17 cellular contexts compared by ENCODE assay signal in the genomic region with DNA sequence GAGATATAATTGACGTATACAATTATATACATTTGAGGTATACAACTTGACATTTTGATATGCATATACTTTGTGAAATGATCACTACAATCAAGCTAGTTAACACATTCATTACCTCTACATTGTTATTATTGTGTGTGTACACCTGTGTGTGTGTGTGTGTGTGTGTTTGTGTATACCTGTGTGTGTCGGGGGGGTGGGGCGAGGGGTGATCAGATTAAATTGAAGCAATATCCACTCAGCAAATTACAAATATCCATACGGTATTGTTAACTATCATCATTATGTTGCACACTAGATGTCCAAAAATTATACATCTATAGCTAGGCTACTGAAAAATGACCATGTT. TPM values are rescaled to one million over a fixed set of nuclear protein-coding genes. Genes with fewer than 3 reads are reported as not detected.
DNase-seq lines count a peak whose midpoint lies in the region; ATAC-seq and TF ChIP-seq lines count a peak whose summit lies in the region.
"Had no signal": no experiment of that assay in that cellular context is flagged by ENCODE, and none has a peak within 500 bp of the region (broad histone marks: within the 10 kb centered on the region; RNA-seq: fewer than 3 reads in every experiment).

No MANE protein-coding gene starts in this region.

- intact Hi-C loops in PC-3 (cut with micrococcal nuclease) (loop anchor here (2.0 kb wide), 1 partner anchor 34 kb away; no protein-coding TSS in a partner anchor), left ventricle myocardium inferior (cut with micrococcal nuclease) (no loop called here)

- CTCF ChIA-PET in PC-3 (lab: Charles Lee), result no interaction called here

- H3K27ac ChIP-seq in PC-3 (ENCODE audit: low read length), result peak overlapping the region; percentile 2; the same call in 1 of the 2 replicates
- no peak overlapping the region for H3K27ac ChIP-seq in left ventricle myocardium inferior (replicated peaks)
- H3K27ac ChIP-seq: GM23248 had no signal

- no TSS peak for BruUV-seq in PC-3 (replicated peaks; lab: Mats Ljungman, UMichigan)

- H3K4me3 ChIP-seq in PC-3 (ENCODE audit: low read length) (no peak overlapping the region), left ventricle myocardium inferior (no peak overlapping the region)
- H3K4me3 ChIP-seq: GM23248 had no signal

- peak in 40 of 76 experiments; percentile 9 to 66 (median 36) for DNase-seq in HUDEP-2 (lab: John Stamatoyannopoulos, UW; ENCODE audit: unreplicated experiment in 76 of 76)
- DNase-seq in PC-3, result no peak
- peak; percentile 84 for DNase-seq in erythroblast (lab: John Stamatoyannopoulos, UW)
- no peak for DNase-seq in superior temporal gyrus (ENCODE audit: extremely low spot score)
- DNase-seq in stimulated activated CD4-positive, alpha-beta T cell treated with anti-CD3 and anti-CD28 coated beads, Interleukin-4, amount 100 ng/mL, for 24 hours, result no peak
- no peak for DNase-seq in left ventricle myocardium inferior
- DNase-seq: C1 segment of cervical spinal cord; Caco-2; CD4-positive, alpha-beta memory T cell; DMS153; DND-41; GM23248; H9; HFFc6 had no signal

- H3F3A ChIP-seq in PC-3 (ENCODE audit: low read length, unreplicated experiment), result no peaks in the 10 kb centered on the region

- H3K9me2 ChIP-seq in PC-3 (replicated peaks; ENCODE audit: low read length), result no peaks in the 10 kb centered on the region

- H4K20me1 ChIP-seq in PC-3 (ENCODE audit: low read length), result no peaks in the 10 kb centered on the region

- H3K9ac ChIP-seq in PC-3 (ENCODE audit: low read length), result no peak overlapping the region
- H3K9ac ChIP-seq: GM23248 had no signal

- H2AFZ ChIP-seq in PC-3 (ENCODE audit: low read length), result no peak overlapping the region
- H2AFZ ChIP-seq: GM23248 had no signal

- no peak for TF ChIP-seq POLR2A in erythroblast (IDR thresholded peaks at IDR 0.05; ENCODE audit: low read length)

- H3K79me2 ChIP-seq in PC-3 (ENCODE audit: low read length), result no peaks in the 10 kb centered on the region

- H3K36me3 ChIP-seq in PC-3 (ENCODE audit: low read depth, low read length) (no peaks in the 10 kb centered on the region), left ventricle myocardium inferior (no peaks in the 10 kb centered on the region)

- H3K4me1 ChIP-seq in PC-3 (ENCODE audit: insufficient read depth, low read length) (peaks cover 38% of the 10 kb centered on the region), left ventricle myocardium inferior (no peaks in the 10 kb centered on the region)

- peak overlapping the region; percentile 43; the same call in 1 of the 2 replicates for H3K4me2 ChIP-seq in PC-3 (ENCODE audit: low read length)

- no peak for TF ChIP-seq CTCF in PC-3 (conservative IDR thresholded peaks at IDR 0.05; ENCODE audit: low read depth, low read length)
- TF ChIP-seq CTCF in left ventricle myocardium inferior (IDR thresholded peaks at IDR 0.05; ENCODE audit: borderline replicate concordance), result no peak

- H3K27me3 ChIP-seq in PC-3 (ENCODE audit: low read length), result no peaks in the 10 kb centered on the region
- peaks cover 7% of the 10 kb centered on the region for H3K27me3 ChIP-seq in left ventricle myocardium inferior (ENCODE audit: low read depth)

- POLR2A ChIA-PET in PC-3 (lab: Charles Lee; ENCODE audit: unreplicated experiment), result no interaction called here

- no peak for ATAC-seq in PC-3

- H3K9me3 ChIP-seq in PC-3 (ENCODE audit: low read length), result no peaks in the 10 kb centered on the region
- H3K9me3 ChIP-seq in left ventricle myocardium inferior (replicated peaks), result no peaks in the 10 kb centered on the region
- H3K9me3 ChIP-seq: Caco-2 had no signal

RNA-seq across cellular contexts. Expression of a gene that starts 1.9 kb away (rescaled TPM):
- not detected in 2 replicates for total RNA-seq in PC-3 (2014; rRNA removed)
- total RNA-seq in left ventricle myocardium inferior, result 0.44 TPM
- total RNA-seq: A172; A673; Caco-2; CD4-positive, alpha-beta memory T cell; GM23248; H4; H9; HFFc6 had no signal

Comparison
In these comparisons a context has a peak if more than half of its experiments do, and no peak if none do; other contexts are left out.
1. DNase-seq: peak in HUDEP-2 (40 of 76) and erythroblast (2 of 2); none in PC-3 (single experiment), superior temporal gyrus (single experiment), stimulated activated CD4-positive, alpha-beta T cell treated with anti-CD3 and anti-CD28 coated beads, Interleukin-4, amount 100 ng/mL, for 24 hours (single experiment) and left ventricle myocardium inferior (single experiment).